In the genomic region with DNA sequence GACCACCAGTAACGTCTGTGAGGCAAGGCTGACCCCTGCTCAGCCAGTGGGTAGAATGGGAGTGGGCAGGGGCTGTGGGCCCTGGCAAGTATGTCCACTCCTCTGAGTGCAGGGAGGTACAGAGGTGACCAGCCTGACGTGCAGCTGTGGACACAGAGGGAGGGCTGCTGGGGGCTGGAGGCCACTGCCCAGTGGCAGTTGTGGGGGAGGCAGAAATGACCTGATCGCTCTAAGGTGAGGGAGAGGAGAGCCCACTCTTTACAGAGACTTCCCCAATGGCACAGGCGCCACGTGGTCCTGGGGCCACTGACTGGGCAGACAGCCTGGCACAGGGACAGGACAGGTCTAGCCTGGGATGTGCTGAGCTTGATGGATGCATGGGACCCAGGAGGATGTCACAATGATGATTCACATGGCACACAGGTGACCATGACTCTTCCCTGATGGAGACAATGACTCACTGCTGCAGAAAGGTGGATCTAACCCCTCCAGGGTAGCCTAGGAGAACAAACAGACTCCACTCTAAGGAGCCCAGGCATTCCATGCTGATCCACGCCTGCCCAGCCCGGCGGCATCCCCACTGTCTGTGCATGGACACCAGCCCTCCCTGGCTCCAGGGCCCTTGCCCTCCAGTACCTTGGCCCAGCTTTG, we compare ENCODE assay signal across 1 cellular context.
A peak's percentile ranks its signal among the peaks of the same experiment; 100 is the strongest.
TF ChIP-seq lines count a peak whose summit lies in the region.

No MANE protein-coding gene starts in this region.

TF ChIP-seq in K562, 482 proteins besides CTCF, POLR2A, EP300 and RAD21 (continued from another document):
- TF ChIP-seq, protein P1, sequence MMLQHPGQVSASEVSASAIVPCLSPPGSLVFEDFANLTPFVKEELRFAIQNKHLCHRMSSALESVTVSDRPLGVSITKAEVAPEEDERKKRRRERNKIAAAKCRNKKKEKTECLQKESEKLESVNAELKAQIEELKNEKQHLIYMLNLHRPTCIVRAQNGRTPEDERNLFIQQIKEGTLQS (IDR thresholded peaks at IDR 0.05), result peak; percentile 58; the same call in 1 of the 2 replicates
- TF ChIP-seq, protein P1 (CRISPR knock-in tag; conservative IDR thresholded peaks at IDR 0.05), result no peak
- TF ChIP-seq, protein P2, sequence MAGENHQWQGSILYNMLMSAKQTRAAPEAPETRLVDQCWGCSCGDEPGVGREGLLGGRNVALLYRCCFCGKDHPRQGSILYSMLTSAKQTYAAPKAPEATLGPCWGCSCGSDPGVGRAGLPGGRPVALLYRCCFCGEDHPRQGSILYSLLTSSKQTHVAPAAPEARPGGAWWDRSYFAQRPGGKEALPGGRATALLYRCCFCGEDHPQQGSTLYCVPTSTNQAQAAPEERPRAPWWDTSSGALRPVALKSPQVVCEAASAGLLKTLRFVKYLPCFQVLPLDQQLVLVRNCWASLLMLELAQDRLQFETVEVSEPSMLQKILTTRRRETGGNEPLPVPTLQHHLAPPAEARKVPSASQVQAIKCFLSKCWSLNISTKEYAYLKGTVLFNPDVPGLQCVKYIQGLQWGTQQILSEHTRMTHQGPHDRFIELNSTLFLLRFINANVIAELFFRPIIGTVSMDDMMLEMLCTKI (IDR thresholded peaks at IDR 0.05; ENCODE audit: partially characterized antibody), result no peak
